11 cellular contexts compared by ENCODE assay signal in genomic region chr2:33426666-33427231, GRCh38. TPM values are rescaled to one million over a fixed set of nuclear protein-coding genes. Genes with fewer than 3 reads are reported as not detected.
A peak's percentile ranks its signal among the peaks of the same experiment; 100 is the strongest.
DNase-seq lines count a peak whose midpoint lies in the region; ATAC-seq, FAIRE-seq and TF ChIP-seq lines count a peak whose summit lies in the region.
"Had no signal": no experiment of that assay in that cellular context is flagged by ENCODE, and none has a peak within 500 bp of the region (broad histone marks: within the 10 kb centered on the region; RNA-seq: fewer than 3 reads in every experiment).

No MANE protein-coding gene starts in this region.

- H3K36me3 ChIP-seq in uterus, result no peaks in the 10 kb centered on the region

- H3K27ac ChIP-seq in uterus, result no peak overlapping the region

- no peaks in the 10 kb centered on the region for H3K27me3 ChIP-seq in uterus

- H3K9me3 ChIP-seq in uterus, result no peaks in the 10 kb centered on the region

- intact Hi-C loops in left cardiac atrium (cut with DNase I) (no loop called here), uterus (cut with DNase I; ENCODE audit: low total_unique reads) (no loop called here)

- FAIRE-seq in H54 (lab: Jason Lieb, UNC), result no peak
- FAIRE-seq: TTC549 had no signal

- no peak for TF ChIP-seq CTCF in uterus (IDR thresholded peaks at IDR 0.05)

- no peak overlapping the region for H3K4me3 ChIP-seq in uterus

- ATAC-seq in SK-N-SH treated with all-trans-retinoic acid at 6 μM for 48 hours, result peak; percentile 87
- ATAC-seq in left cardiac atrium, result no peak
- no peak for ATAC-seq in GM21526 (IDR thresholded peaks at IDR 0.05; ENCODE audit: low FRiP score, unreplicated experiment)
- ATAC-seq in HG02642 (IDR thresholded peaks at IDR 0.05; ENCODE audit: poor library complexity, unreplicated experiment), result no peak

- DNase-seq in A172 (ENCODE audit: low spot score) (peak; percentile 94), HS-5 (ENCODE audit: low read depth) (peak; percentile 35), left cardiac atrium (peak; percentile 42), H54 (ENCODE audit: insufficient read length, low spot score) (no peak), uterus (no peak)
- DNase-seq: C1 segment of cervical spinal cord, NCI-H510A had no signal

- H3K4me1 ChIP-seq in uterus, result no peaks in the 10 kb centered on the region

- no peak for TF ChIP-seq POLR2A in H54 (IDR thresholded peaks at IDR 0.05; ENCODE audit: low read depth, low read length)
- no peak for TF ChIP-seq POLR2A in uterus (IDR thresholded peaks at IDR 0.05)

TF ChIP-seq in SK-N-SH treated with all-trans-retinoic acid at 6 μM for 48 hours, 23 proteins besides CTCF, POLR2A, EP300 and RAD21:
- TF ChIP-seq ISL1 (CRISPR knock-in tag; IDR thresholded peaks at IDR 0.05), result peak; percentile 57
- TF ChIP-seq, protein P1, sequence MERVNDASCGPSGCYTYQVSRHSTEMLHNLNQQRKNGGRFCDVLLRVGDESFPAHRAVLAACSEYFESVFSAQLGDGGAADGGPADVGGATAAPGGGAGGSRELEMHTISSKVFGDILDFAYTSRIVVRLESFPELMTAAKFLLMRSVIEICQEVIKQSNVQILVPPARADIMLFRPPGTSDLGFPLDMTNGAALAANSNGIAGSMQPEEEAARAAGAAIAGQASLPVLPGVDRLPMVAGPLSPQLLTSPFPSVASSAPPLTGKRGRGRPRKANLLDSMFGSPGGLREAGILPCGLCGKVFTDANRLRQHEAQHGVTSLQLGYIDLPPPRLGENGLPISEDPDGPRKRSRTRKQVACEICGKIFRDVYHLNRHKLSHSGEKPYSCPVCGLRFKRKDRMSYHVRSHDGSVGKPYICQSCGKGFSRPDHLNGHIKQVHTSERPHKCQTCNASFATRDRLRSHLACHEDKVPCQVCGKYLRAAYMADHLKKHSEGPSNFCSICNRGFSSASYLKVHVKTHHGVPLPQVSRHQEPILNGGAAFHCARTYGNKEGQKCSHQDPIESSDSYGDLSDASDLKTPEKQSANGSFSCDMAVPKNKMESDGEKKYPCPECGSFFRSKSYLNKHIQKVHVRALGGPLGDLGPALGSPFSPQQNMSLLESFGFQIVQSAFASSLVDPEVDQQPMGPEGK (CRISPR knock-in tag; IDR thresholded peaks at IDR 0.05; ENCODE audit: borderline replicate concordance), result no peak; the same call in 1 of the 2 replicates
- no peak for TF ChIP-seq ESRRG (CRISPR knock-in tag; IDR thresholded peaks at IDR 0.05)

RNA-seq across cellular contexts. Expression of gene RASGRP3, which starts 49.7 kb away (rescaled TPM):
- 30.6 and 41.5 TPM in 2 replicates for total RNA-seq in A172 (2014; rRNA removed; shearing (Covaris generic))
- 10 to 100 TPM; 39.9 to 53.7 TPM for total RNA-seq in left cardiac atrium
- 10 to 100 TPM in 2 of 4 donors, 1 to 10 TPM in 2; 2.6 to 42.7 (median 8.6) TPM for total RNA-seq in uterus

Comparison
In these comparisons a context has a peak if more than half of its experiments do, and no peak if none do; other contexts are left out.
1. DNase-seq: peak in A172 (single experiment), HS-5 (single experiment) and left cardiac atrium (single experiment); none in H54 (single experiment) and uterus (0 of 2).